12 cellular contexts compared by ENCODE assay signal in genomic region chr12:109460538-109460937, GRCh38. TPM values are rescaled to one million over a fixed set of nuclear protein-coding genes. Genes with fewer than 3 reads are reported as not detected.
DNase-seq lines count a peak whose midpoint lies in the region; ATAC-seq and TF ChIP-seq lines count a peak whose summit lies in the region.
"Had no signal": no experiment of that assay in that cellular context is flagged by ENCODE, and none has a peak within 500 bp of the region (broad histone marks: within the 10 kb centered on the region; RNA-seq: fewer than 3 reads in every experiment).

No MANE protein-coding gene starts in this region.

- no peaks in the 10 kb centered on the region for H3K9me3 Mint-ChIP-seq in Caco-2 (ENCODE audit: unreplicated experiment)

- H3K4me1 ChIP-seq in Caco-2 (peaks cover 43% of the 10 kb centered on the region), adipocyte (ENCODE audit: control insufficient read depth, insufficient read depth, low read length) (peaks cover 85% of the 10 kb centered on the region), skeletal muscle tissue (ENCODE audit: control insufficient read depth in 3 of 3, insufficient read depth in 3 of 3, low read length in 3 of 3) (peaks cover 60 to 63% (median 63%) of the 10 kb centered on the region in 3 donors)

- H3K4me3 Mint-ChIP-seq in Caco-2 (ENCODE audit: unreplicated experiment) = peak overlapping the region; percentile 65

- H3K9me3 ChIP-seq in Caco-2 (no peaks in the 10 kb centered on the region), adipocyte (ENCODE audit: control insufficient read depth, low read length) (no peaks in the 10 kb centered on the region), skeletal muscle tissue (ENCODE audit: control insufficient read depth in 3 of 3, low read length in 3 of 3) (no peaks in the 10 kb centered on the region)
- H3K9me3 ChIP-seq: HAP-1 had no signal

- peaks cover 66% of the 10 kb centered on the region for H3K36me3 Mint-ChIP-seq in Caco-2 (ENCODE audit: insufficient read depth, unreplicated experiment)

- ATAC-seq in GM18907 (IDR thresholded peaks at IDR 0.05; ENCODE audit: unreplicated experiment) = no peak

- peak overlapping the region; percentile 95 for H3K27ac Mint-ChIP-seq in Caco-2 (ENCODE audit: unreplicated experiment)

- H3K9ac ChIP-seq in adipocyte (ENCODE audit: low read length) (peak overlapping the region; percentile 82), skeletal muscle tissue (ENCODE audit: low read depth in 1 of 3, low read length in 3 of 3) (no peak overlapping the region)

- H3K4me3 ChIP-seq in Caco-2 (ENCODE audit: low read depth, low read length) (peak overlapping the region; percentile 23), adipocyte (ENCODE audit: low read length) (no peak overlapping the region), skeletal muscle tissue (ENCODE audit: low read length in 3 of 3) (no peak overlapping the region)
- H3K4me3 ChIP-seq: HAP-1 had no signal

- no peaks in the 10 kb centered on the region for H3K27me3 Mint-ChIP-seq in Caco-2 (ENCODE audit: insufficient read depth, unreplicated experiment)

- intact Hi-C loops in Caco-2 (cut with micrococcal nuclease; ENCODE audit: unreplicated experiment) = no loop called here

- no peak for TF ChIP-seq CTCF in Caco-2 (IDR thresholded peaks at IDR 0.05; ENCODE audit: insufficient read depth in 1 of 2, low read depth in 1 of 2, low read length in 1 of 2, severe bottlenecking in 1 of 2, unreplicated experiment in 1 of 2)

- CTCF ChIA-PET in Caco-2 (lab: Charles Lee) = interaction anchor here (1.4 to 3.1 kb wide), 3 partner anchors 17 to 32 kb away, joined by 8 to 18 read pairs (median 12); partner anchors contain the start of genes KCTD10 and UBE3B

- BruUV-seq in Caco-2 (replicated peaks; lab: Mats Ljungman, UMichigan) = no TSS peak

- POLR2A ChIA-PET in Caco-2 (lab: Charles Lee) = interaction anchor here (1.3 kb wide), 1 partner anchor 17 kb away, joined by 23 read pairs; the partner anchor contains the start of genes KCTD10 and UBE3B

- H3K36me3 ChIP-seq in Caco-2 (ENCODE audit: control insufficient read depth, insufficient read depth, low read length) (peaks cover 2% of the 10 kb centered on the region), adipocyte (ENCODE audit: control insufficient read depth, insufficient read depth, low read length, severe bottlenecking) (peaks cover 40% of the 10 kb centered on the region), skeletal muscle tissue (ENCODE audit: control insufficient read depth in 3 of 3, insufficient read depth in 3 of 3, low read length in 3 of 3) (peaks cover 28 to 40% (median 28%) of the 10 kb centered on the region in 3 donors)

- no peak for DNase-seq in Caco-2
- no peak for DNase-seq in adipocyte (ENCODE audit: low read depth)
- no peak for DNase-seq in activated CD4-positive, CD25-positive, alpha-beta regulatory T cell (lab: John Stamatoyannopoulos, UW)
- no peak for DNase-seq in SHP77 (lab: John Stamatoyannopoulos, UW)
- DNase-seq in EL = no peak
- DNase-seq: activated CD4-positive, alpha-beta T cell treated with anti-CD3 and anti-CD28 coated beads, Interleukin-2, amount 50 U/mL, for 4 hours; DMS153; NCI-H2081 had no signal

- peak overlapping the region; percentile 92 for H3K27ac ChIP-seq in layer of hippocampus (ENCODE audit: low read depth, low read length)
- H3K27ac ChIP-seq in skeletal muscle tissue (ENCODE audit: low read depth, low read length) = peak overlapping the region; percentile 93

- H3K27me3 ChIP-seq in Caco-2 (replicated peaks; ENCODE audit: control insufficient read depth, insufficient read depth, low read length) (no peaks in the 10 kb centered on the region), adipocyte (replicated peaks; ENCODE audit: control insufficient read depth, insufficient read depth, low read length) (no peaks in the 10 kb centered on the region), layer of hippocampus (ENCODE audit: control insufficient read depth, insufficient read depth, low read length) (no peaks in the 10 kb centered on the region), skeletal muscle tissue (ENCODE audit: control insufficient read depth in 3 of 3, insufficient read depth in 3 of 3, low read length in 3 of 3) (no peaks in the 10 kb centered on the region)

- H3K4me1 Mint-ChIP-seq in Caco-2 (ENCODE audit: low read depth, unreplicated experiment) = peaks cover 47% of the 10 kb centered on the region

RNA-seq across cellular contexts. Expression of gene KCTD10, which starts 16.6 kb away (rescaled TPM):
- 40.2 and 41.5 TPM in 2 replicates for total RNA-seq in Caco-2 (2022)
- 24.0 TPM for total RNA-seq in skeletal muscle tissue

RNA-seq across cellular contexts. Expression of gene UBE3B, which starts 16.9 kb away (rescaled TPM):
- total RNA-seq in Caco-2 (2022) (38.4 and 40.2 TPM in 2 replicates), skeletal muscle tissue (21.4 TPM)
